Comparison of ENCODE assay signal across 10 cellular contexts in the genomic region with DNA sequence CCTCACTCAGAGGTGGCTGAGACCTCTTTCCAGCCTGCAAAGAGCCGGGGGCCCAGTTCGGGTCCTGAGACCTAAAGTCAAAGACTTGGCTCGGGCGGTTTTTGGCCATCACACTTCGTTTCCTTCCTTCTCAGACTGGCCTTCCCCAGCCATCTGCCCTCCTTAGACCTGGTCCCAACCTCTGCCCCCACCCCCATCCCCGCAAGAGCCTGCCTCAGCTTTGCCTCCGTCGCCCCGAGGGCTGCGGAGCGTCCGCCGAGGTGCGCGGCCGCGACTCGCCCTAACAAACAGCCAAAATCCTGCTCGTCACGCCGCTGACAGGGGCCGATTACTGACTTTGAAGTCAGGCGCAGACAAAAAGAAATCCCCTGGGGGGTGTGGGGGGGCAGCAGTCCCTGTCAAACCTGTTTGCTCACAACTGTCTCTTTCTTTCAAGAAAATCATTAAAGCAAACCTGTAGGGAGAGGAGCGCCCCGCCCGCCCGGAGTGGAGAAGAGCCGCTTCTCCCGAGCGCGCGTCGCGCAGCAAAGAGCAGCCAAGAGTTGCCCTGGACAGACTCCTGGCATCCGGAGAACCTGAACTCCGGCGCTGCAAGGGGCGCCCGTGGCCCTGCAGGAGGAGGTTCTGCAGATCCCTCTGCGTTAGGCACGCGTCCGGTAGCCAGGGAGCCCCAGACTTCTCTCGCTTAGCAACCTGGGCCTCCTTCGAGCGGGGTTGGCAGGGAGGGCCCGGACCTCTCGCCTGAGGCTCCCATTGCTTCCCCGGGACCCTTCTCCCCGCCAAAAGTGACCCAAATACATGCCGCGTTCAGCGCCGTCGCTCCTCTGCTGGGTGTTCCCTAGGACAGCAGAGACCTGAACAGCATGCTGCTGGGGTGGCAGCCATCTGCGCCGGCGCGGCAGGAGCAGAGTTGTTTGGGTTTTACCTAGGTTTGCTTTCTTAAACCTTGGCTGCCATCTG. TPM values are rescaled to one million over a fixed set of nuclear protein-coding genes. Genes with fewer than 3 reads are reported as not detected.
DNase-seq lines count a peak whose midpoint lies in the region; ATAC-seq and TF ChIP-seq lines count a peak whose summit lies in the region.
"Had no signal": no experiment of that assay in that cellular context is flagged by ENCODE, and none has a peak within 500 bp of the region (broad histone marks: within the 10 kb centered on the region; RNA-seq: fewer than 3 reads in every experiment).

No MANE protein-coding gene starts in this region.

- peaks cover 13% of the 10 kb centered on the region for H3K4me1 Mint-ChIP-seq in CD8-positive, alpha-beta T cell (ENCODE audit: low read depth)

- 2% methylated on average over 37 of the region's 59 CpGs for WGBS in right lobe of liver (ENCODE audit: insufficient coverage, low coverage, low lambda C conversion rate, missing lambda C conversion rate)
- WGBS in stomach, 5 donors: 3 to 6% (median 5%) methylated on average over 45 to 59 of the region's 59 CpGs

- H3K4me1 ChIP-seq in right lobe of liver (peaks cover 0 to 41% (median 5%) of the 10 kb centered on the region in 4 donors), stomach (peaks cover 44 to 82% (median 62%) of the 10 kb centered on the region in 4 donors)
- H3K4me1 ChIP-seq in CD8-positive, alpha-beta T cell (ENCODE audit: insufficient read depth, low read length): peaks cover 4% of the 10 kb centered on the region

- POLR2A ChIA-PET in CD8-positive, alpha-beta T cell (lab: Charles Lee): no interaction called here

- no peak for TF ChIP-seq EP300 in stomach (IDR thresholded peaks at IDR 0.05)

- CTCF ChIA-PET in CD8-positive, alpha-beta T cell (lab: Charles Lee): no interaction called here

- no peaks in the 10 kb centered on the region for H3K9me3 ChIP-seq in right lobe of liver
- no peaks in the 10 kb centered on the region for H3K9me3 ChIP-seq in stomach
- no peaks in the 10 kb centered on the region for H3K9me3 ChIP-seq in CD8-positive, alpha-beta T cell (ENCODE audit: low read length)

- no peak overlapping the region for H3K4me3 Mint-ChIP-seq in CD8-positive, alpha-beta T cell

- H3K27me3 ChIP-seq in right lobe of liver (peaks cover 25 to 66% of the 10 kb centered on the region in 2 donors), stomach (peaks cover 49 to 100% (median 92%) of the 10 kb centered on the region in 3 donors)
- H3K27me3 ChIP-seq in CD8-positive, alpha-beta T cell (ENCODE audit: insufficient read depth, low read length): no peaks in the 10 kb centered on the region

- no peaks in the 10 kb centered on the region for H3K9me3 Mint-ChIP-seq in CD8-positive, alpha-beta T cell

- H3K36me3 ChIP-seq in right lobe of liver: no peaks in the 10 kb centered on the region
- no peaks in the 10 kb centered on the region for H3K36me3 ChIP-seq in stomach
- no peaks in the 10 kb centered on the region for H3K36me3 ChIP-seq in CD8-positive, alpha-beta T cell (ENCODE audit: insufficient read depth, low read length)

- ATAC-seq in right lobe of liver: peak; percentile 35 to 51 (median 44)
- no peak for ATAC-seq in CD8-positive, alpha-beta T cell

- no peaks in the 10 kb centered on the region for H3K36me3 Mint-ChIP-seq in CD8-positive, alpha-beta T cell

- no peak overlapping the region for H3K27ac Mint-ChIP-seq in CD8-positive, alpha-beta T cell

- H3K27ac ChIP-seq in right lobe of liver (no peak overlapping the region), stomach (no peak overlapping the region)
- no peak overlapping the region for H3K27ac ChIP-seq in CD8-positive, alpha-beta T cell (ENCODE audit: low read depth, low read length)

- intact Hi-C loops in right lobe of liver (cut with DNase I): no loop called here
- intact Hi-C loops in stomach (cut with DNase I; ENCODE audit: low total_unique reads): no loop called here
- intact Hi-C loops in CD8-positive, alpha-beta T cell (cut with DNase I, micrococcal nuclease): no loop called here

- peaks cover 63% of the 10 kb centered on the region for H3K27me3 Mint-ChIP-seq in CD8-positive, alpha-beta T cell (ENCODE audit: low read depth)

- TF ChIP-seq POLR2A in right lobe of liver (IDR thresholded peaks at IDR 0.05) (no peak), stomach (IDR thresholded peaks at IDR 0.05) (no peak)

- H3K4me3 ChIP-seq in cardiac fibroblast (replicated peaks in 1 of 2; ENCODE audit: low read depth in 2 of 2, low read length in 2 of 2) (peak overlapping the region; percentile 32 to 38), right lobe of liver (peak overlapping the region; percentile 21 to 48 (median 43)), stomach (peak overlapping the region; percentile 31 to 51 (median 42))
- H3K4me3 ChIP-seq in CD8-positive, alpha-beta T cell (ENCODE audit: low read depth, low read length): no peak overlapping the region

- DNase-seq in NCI-H748 (lab: John Stamatoyannopoulos, UW; ENCODE audit: unreplicated experiment): peak; percentile 31
- DNase-seq in NCI-H748 treated with DMSO at 0.1 percent for 48 hours (lab: John Stamatoyannopoulos, UW): no peak
- no peak for DNase-seq in cardiac fibroblast (ENCODE audit: low read depth in 2 of 2)
- DNase-seq in right lobe of liver: peak in 1 of 3 donors; percentile 32
- no peak for DNase-seq in stomach
- no peak for DNase-seq in T-helper 9 cell
- DNase-seq in HuH-7.5 (ENCODE audit: low spot score): no peak
- no peak for DNase-seq in CD8-positive, alpha-beta T cell
- DNase-seq: AML-193; stimulated activated CD4-positive, alpha-beta T cell treated with anti-CD3 and anti-CD28 coated beads, Interleukin-4, amount 100 ng/mL, for 1 hour had no signal

- TF ChIP-seq CTCF in cardiac fibroblast (IDR thresholded peaks at IDR 0.05; ENCODE audit: low read depth, low read length) (no peak), right lobe of liver (IDR thresholded peaks at IDR 0.05) (no peak), stomach (IDR thresholded peaks at IDR 0.05) (no peak)
- no peak for TF ChIP-seq CTCF in CD8-positive, alpha-beta T cell (IDR thresholded peaks at IDR 0.05)

RNA-seq across cellular contexts. Expression of gene SOX14, which starts 4.5 kb away (rescaled TPM):
- total RNA-seq in right lobe of liver (not detected), stomach (not detected)
- polyA plus RNA-seq in stomach: not detected
- not detected for total RNA-seq in CD8-positive, alpha-beta T cell
